In genomic region chr15:77775851-77776250, GRCh38 we compare ENCODE assay signal across 23 cellular contexts.
DNase-seq lines count a peak whose midpoint lies in the region; FAIRE-seq and TF ChIP-seq lines count a peak whose summit lies in the region.
"Had no signal": no experiment of that assay in that cellular context is flagged by ENCODE, and none has a peak within 500 bp of the region (broad histone marks: within the 10 kb centered on the region; RNA-seq: fewer than 3 reads in every experiment).

No MANE protein-coding gene starts in this region.

- H4K8ac ChIP-seq in H9 (replicated peaks; ENCODE audit: insufficient read length, low read depth, low read length) = no peak overlapping the region
- H4K8ac ChIP-seq in H1 (ENCODE audit: extremely low read depth, insufficient read depth, low read length) = no peak overlapping the region
- no peak overlapping the region for H4K8ac ChIP-seq in neuronal stem cell (ENCODE audit: low read depth, low read length)

- no peak overlapping the region for H3K4me3 ChIP-seq in H1 (ENCODE audit: extremely low read depth in 1 of 4, insufficient read depth in 2 of 4, low read depth in 3 of 4, low read length in 4 of 4)
- no peak overlapping the region for H3K4me3 ChIP-seq in neuronal stem cell (ENCODE audit: low read length in 2 of 2)
- H3K4me3 ChIP-seq in brain microvascular endothelial cell (ENCODE audit: low read depth, low read length) = no peak overlapping the region
- H3K4me3 ChIP-seq: A549 had no signal

- WGBS in H9 (ENCODE audit: extremely low coverage, insufficient read length, low lambda C conversion rate) = no CpG with 5 or more reads among the region's 11 CpGs
- 91% methylated on average over 8 of the region's 11 CpGs; no CpG with 5 or more reads in 1 of the 2 experiments for WGBS in H1 (ENCODE audit: extremely low coverage in 1 of 2, insufficient coverage in 1 of 2, insufficient read length in 1 of 2, insufficient replicate concordance in 2 of 2, low coverage in 1 of 2, low lambda C conversion rate in 2 of 2, missing lambda C conversion rate in 1 of 2), 2 experiments
- no CpG with 5 or more reads among the region's 11 CpGs for WGBS in neuronal stem cell (ENCODE audit: extremely low coverage in 2 of 2, insufficient read length in 2 of 2, insufficient replicate concordance in 1 of 2), 2 donors

- no peak overlapping the region for H3K9ac ChIP-seq in H9 (ENCODE audit: extremely low read depth, insufficient read length, low read length)
- no peak overlapping the region for H3K9ac ChIP-seq in H1 (replicated peaks in 1 of 4; ENCODE audit: extremely low read depth in 1 of 4, low read depth in 3 of 4, low read length in 3 of 4)
- no peak overlapping the region for H3K9ac ChIP-seq in neuronal stem cell (ENCODE audit: low read depth, low read length, poor library complexity)

- DNase-seq in H9 (no peak), NCI-H82 (lab: John Stamatoyannopoulos, UW) (peak; percentile 70), H1 (ENCODE audit: low read depth in 1 of 2, low spot score in 2 of 2) (no peak), neuronal stem cell (ENCODE audit: low spot score) (no peak), brain microvascular endothelial cell (no peak), glomerular visceral epithelial cell (ENCODE audit: extremely low spot score) (no peak), GM19238 (ENCODE audit: insufficient read length, low spot score) (no peak)
- DNase-seq: Caco-2; CD8-positive, alpha-beta T cell; GOT3; Karpas-422; NCI-H1092 treated with DMSO at 0.1 percent for 48 hours; NCI-H1436; NCI-H187 treated with DMSO at 0.1 percent for 48 hours; NCI-H446; NCI-H524 treated with DMSO at 0.1 percent for 48 hours; RPMI8226; SHP77 treated with DMSO at 0.1 percent for 48 hours; SW 1271 had no signal

- peak overlapping the region in 2 of 3 experiments; percentile 69 to 92; a peak in 2 of 7 replicates for H3K27ac Mint-ChIP-seq in H9
- H3K27ac Mint-ChIP-seq: B cell; CD8-positive, alpha-beta T cell had no signal

- peaks cover 7% of the 10 kb centered on the region for H3K27me3 Mint-ChIP-seq in H9 (ENCODE audit: low read depth)

- H2BK5ac ChIP-seq in H9 (ENCODE audit: insufficient read length, low read length) (no peak overlapping the region), H1 (ENCODE audit: low read depth, low read length) (no peak overlapping the region), neuronal stem cell (ENCODE audit: low read length) (no peak overlapping the region)

- H3K79me2 ChIP-seq in H9 (ENCODE audit: insufficient read depth, low read length) (no peaks in the 10 kb centered on the region), H1 (ENCODE audit: control insufficient read depth in 1 of 2, insufficient read depth in 2 of 2, low read length in 2 of 2) (no peaks in the 10 kb centered on the region)

- no peak overlapping the region for H2BK120ac ChIP-seq in H9 (ENCODE audit: low read depth, low read length, poor library complexity, severe bottlenecking)
- H2BK120ac ChIP-seq in H1 (replicated peaks; ENCODE audit: low read depth, low read length) = no peak overlapping the region
- no peak overlapping the region for H2BK120ac ChIP-seq in neuronal stem cell (ENCODE audit: low read depth, low read length)

- H4K20me1 ChIP-seq in H9 (ENCODE audit: control insufficient read depth, insufficient read depth, insufficient read length) (no peaks in the 10 kb centered on the region), H1 (replicated peaks in 1 of 2; ENCODE audit: control insufficient read depth in 1 of 2, insufficient read depth in 2 of 2, low read length in 2 of 2) (no peaks in the 10 kb centered on the region)

- H3K79me1 ChIP-seq in H9 (ENCODE audit: insufficient read depth, low read depth, low read length, poor library complexity, severe bottlenecking) (no peaks in the 10 kb centered on the region), H1 (ENCODE audit: low read depth, low read length) (no peaks in the 10 kb centered on the region), neuronal stem cell (ENCODE audit: low read depth, low read length) (peaks cover 2% of the 10 kb centered on the region)

- H3K27ac ChIP-seq in H9 (ENCODE audit: insufficient read length, low read depth, low read length) (no peak overlapping the region), H1 (ENCODE audit: low read depth, low read length) (no peak overlapping the region), neuronal stem cell (replicated peaks; ENCODE audit: low read length) (no peak overlapping the region), brain microvascular endothelial cell (no peak overlapping the region)
- H3K27ac ChIP-seq: A549, C4-2B had no signal

- H3K56ac ChIP-seq in H9 (ENCODE audit: insufficient read length, low read depth, low read length) = no peak overlapping the region
- no peak overlapping the region for H3K56ac ChIP-seq in H1 (replicated peaks; ENCODE audit: insufficient read length, low read depth, low read length)

- no peak for TF ChIP-seq CTCF in H9 (conservative IDR thresholded peaks at IDR 0.05)
- TF ChIP-seq CTCF in H1 (IDR thresholded peaks at IDR 0.05; ENCODE audit: control extremely low read depth in 1 of 3, insufficient read depth in 1 of 3, low read depth in 1 of 3, low read length in 3 of 3) = no peak
- TF ChIP-seq CTCF in brain microvascular endothelial cell (IDR thresholded peaks at IDR 0.05; ENCODE audit: low read depth, low read length, missing control alignments) = no peak

- CTCF ChIA-PET in H1 (lab: Charles Lee; ENCODE audit: partially characterized antibody) = interaction anchor here (0.6 to 6.5 kb wide), 8 partner anchors 10 to 204 kb away, joined by 3 to 60 read pairs (median 4); no protein-coding TSS in a partner anchor

- H3K23ac ChIP-seq in H9 (ENCODE audit: insufficient read length, low read depth, low read length) (no peak overlapping the region), H1 (ENCODE audit: insufficient read length) (no peak overlapping the region), neuronal stem cell (ENCODE audit: low read depth, low read length, poor library complexity) (no peak overlapping the region)

- H3K36me3 ChIP-seq in H1 (ENCODE audit: control insufficient read depth in 2 of 4, insufficient read depth in 4 of 4, low read length in 3 of 4) = no peaks in the 10 kb centered on the region
- no peaks in the 10 kb centered on the region for H3K36me3 ChIP-seq in neuronal stem cell (replicated peaks in 1 of 2; ENCODE audit: control insufficient read depth in 2 of 2, insufficient read depth in 2 of 2, low read length in 2 of 2)
- no peaks in the 10 kb centered on the region for H3K36me3 ChIP-seq in brain microvascular endothelial cell (replicated peaks)

- H2BK12ac ChIP-seq in H9 (ENCODE audit: insufficient read length, low read depth, low read length) (no peak overlapping the region), H1 (ENCODE audit: low read depth, low read length) (0 out of 2 replicates have a peak overlapping the region, but pooled peaks have one; percentile 17), neuronal stem cell (ENCODE audit: low read length) (peak overlapping the region; percentile 79)

- H3K4me2 ChIP-seq in H9 (ENCODE audit: insufficient read depth, insufficient read length, low read length) = no peak overlapping the region
- no peak overlapping the region for H3K4me2 ChIP-seq in H1 (ENCODE audit: insufficient read depth in 1 of 2, low read depth in 2 of 2, low read length in 2 of 2)
- no peak overlapping the region for H3K4me2 ChIP-seq in neuronal stem cell (ENCODE audit: insufficient read depth, low read length, poor library complexity, severe bottlenecking)
- H3K4me2 ChIP-seq: A549 had no signal

- H3K4ac ChIP-seq in H9 (ENCODE audit: low read depth, low read length) (no peak overlapping the region), H1 (replicated peaks; ENCODE audit: insufficient read length, low read depth, low read length) (no peak overlapping the region), neuronal stem cell (ENCODE audit: low read length) (no peak overlapping the region)

- in situ Hi-C loops in brain microvascular endothelial cell (cut with HindIII; ENCODE audit: low pct_ligation_motif_present, low sequenced_read_pairs) = no loop called here

- H3K9me3 Mint-ChIP-seq in H9 = peaks cover 13 to 16% of the 10 kb centered on the region in 2 experiments; a peak in 4 of 5 replicates

- no peak overlapping the region for H2BK20ac ChIP-seq in H9 (ENCODE audit: low read depth, low read length, poor library complexity, severe bottlenecking)
- H2BK20ac ChIP-seq in H1 (ENCODE audit: low read length) = no peak overlapping the region

- H3K14ac ChIP-seq in H9 (ENCODE audit: insufficient read depth, low read length) = no peak overlapping the region; the same call in 1 of the 2 replicates
- H3K14ac ChIP-seq in H1 (ENCODE audit: insufficient read length) = no peak overlapping the region
- peak overlapping the region; percentile 96 for H3K14ac ChIP-seq in neuronal stem cell (ENCODE audit: low read length)

- H4K5ac ChIP-seq in H9 (ENCODE audit: insufficient read length, low read depth, low read length) = no peak overlapping the region
- no peak overlapping the region for H4K5ac ChIP-seq in H1 (ENCODE audit: insufficient read length, low read depth, low read length)

- H3K18ac ChIP-seq in H9 (ENCODE audit: insufficient read length, low read depth, low read length) = no peak overlapping the region
- H3K18ac ChIP-seq in H1 (ENCODE audit: extremely low read depth, low read length) = no peak overlapping the region
- peak overlapping the region; percentile 79 for H3K18ac ChIP-seq in neuronal stem cell (ENCODE audit: low read length)

- H4K91ac ChIP-seq in H9 (ENCODE audit: insufficient read length, low read depth, low read length) (no peak overlapping the region), H1 (replicated peaks; ENCODE audit: insufficient read length, low read length) (peak overlapping the region; percentile 44), neuronal stem cell (ENCODE audit: low read depth, low read length, poor library complexity) (no peak overlapping the region)

- TF ChIP-seq POLR2A in H1 (IDR thresholded peaks at IDR 0.05; ENCODE audit: control extremely low read depth in 1 of 2, low read depth in 2 of 2, low read length in 2 of 2) = no peak

- no peaks in the 10 kb centered on the region for H3K4me1 ChIP-seq in H9 (ENCODE audit: insufficient read depth, low read length)
- H3K4me1 ChIP-seq in H1 (replicated peaks in 1 of 4; ENCODE audit: control insufficient read depth in 3 of 4, insufficient read depth in 4 of 4, low read length in 3 of 4) = peaks cover 0 to 3% (median 0%) of the 10 kb centered on the region in 4 experiments; a peak in 1 of 7 replicates
- no peaks in the 10 kb centered on the region for H3K4me1 ChIP-seq in neuronal stem cell (ENCODE audit: control insufficient read depth in 2 of 2, insufficient read depth in 1 of 2, low read depth in 1 of 2, low read length in 2 of 2)
- H3K4me1 ChIP-seq: A549, Caco-2 had no signal

- H2AK5ac ChIP-seq in H9 (ENCODE audit: insufficient read length, low read length) = no peak overlapping the region
- H2AK5ac ChIP-seq in H1 (ENCODE audit: low read depth, low read length) = no peak overlapping the region
- peak overlapping the region; percentile 40 for H2AK5ac ChIP-seq in neuronal stem cell (ENCODE audit: low read depth, low read length)

- H3K36me3 Mint-ChIP-seq in H9 (ENCODE audit: insufficient read depth in 1 of 3, low read depth in 3 of 3) = peaks cover 2 to 27% (median 4%) of the 10 kb centered on the region in 3 experiments; a peak in 6 of 7 replicates
- H3K36me3 Mint-ChIP-seq: CD8-positive, alpha-beta T cell had no signal

- H3K27me3 ChIP-seq in H9 (ENCODE audit: insufficient read depth, low read length) = no peaks in the 10 kb centered on the region
- H3K27me3 ChIP-seq in H1 (replicated peaks in 1 of 4; ENCODE audit: control insufficient read depth in 3 of 4, extremely low read depth in 1 of 4, insufficient read depth in 3 of 4, low read length in 3 of 4) = no peaks in the 10 kb centered on the region
- H3K27me3 ChIP-seq in neuronal stem cell (ENCODE audit: control insufficient read depth in 3 of 3, insufficient read depth in 3 of 3, low read depth in 1 of 3, low read length in 3 of 3) = peaks cover 0 to 35% (median 0%) of the 10 kb centered on the region in 3 experiments
- H3K27me3 ChIP-seq in brain microvascular endothelial cell (replicated peaks) = no peaks in the 10 kb centered on the region

- H2BK15ac ChIP-seq in H9 (ENCODE audit: low read depth, low read length) (no peak overlapping the region), H1 (ENCODE audit: low read length) (0 out of 2 replicates have a peak overlapping the region, but pooled peaks have one; percentile 46), neuronal stem cell (ENCODE audit: low read length) (no peak overlapping the region)

- H3K4me1 Mint-ChIP-seq in H9 = peaks cover 0 to 10% of the 10 kb centered on the region in 2 experiments; a peak in 2 of 4 replicates
- H3K4me1 Mint-ChIP-seq: B cell had no signal

- no peak overlapping the region for H3K4me3 Mint-ChIP-seq in H9
- H3K4me3 Mint-ChIP-seq: B cell; CD8-positive, alpha-beta T cell had no signal

- H3T11ph ChIP-seq in H9 (ENCODE audit: low read length) = no peak overlapping the region

- no peak for TF ChIP-seq RAD21 in H1 (IDR thresholded peaks at IDR 0.05 in 1 of 2, conservative IDR thresholded peaks at IDR 0.05 in 1 of 2; ENCODE audit: low read depth in 2 of 2, low read length in 2 of 2)

- POLR2A ChIA-PET in H1 (lab: Charles Lee; ENCODE audit: partially characterized antibody) = interaction anchor here (1.0 kb wide), 1 partner anchor 9 kb away, joined by 3 read pairs; no protein-coding TSS in a partner anchor

- no peaks in the 10 kb centered on the region for H3K9me3 ChIP-seq in H9 (ENCODE audit: control insufficient read depth, low read depth, low read length)
- 0 out of 4 replicates have a peak, but pooled peaks cover 0 to 3% of the 10 kb centered on the region in 2 experiments for H3K9me3 ChIP-seq in H1 (ENCODE audit: insufficient read depth in 2 of 2, low read depth in 1 of 2, low read length in 1 of 2)
- H3K9me3 ChIP-seq in neuronal stem cell (replicated peaks in 1 of 2; ENCODE audit: control insufficient read depth in 2 of 2, insufficient read depth in 1 of 2, low read depth in 1 of 2, low read length in 2 of 2) = no peaks in the 10 kb centered on the region
- H3K9me3 ChIP-seq: Caco-2 had no signal

- no peak for FAIRE-seq in H1 (lab: Jason Lieb, UNC)
- FAIRE-seq: A549, G401.6 had no signal

- H2AFZ ChIP-seq in H9 (ENCODE audit: low read length) (no peak overlapping the region), H1 (ENCODE audit: low read length) (no peak overlapping the region), neuronal stem cell (ENCODE audit: low read length) (no peak overlapping the region)

- H3K23me2 ChIP-seq in H9 (ENCODE audit: insufficient read length, low read depth, low read length, poor library complexity, severe bottlenecking) = no peaks in the 10 kb centered on the region
- H3K23me2 ChIP-seq in H1 (ENCODE audit: low read depth, low read length) = no peaks in the 10 kb centered on the region; the same call in 1 of the 2 replicates

- no peak for TF ChIP-seq EP300 in H1 (IDR thresholded peaks at IDR 0.05; ENCODE audit: borderline replicate concordance in 1 of 2, low read depth in 2 of 2, low read length in 2 of 2)
